In the genomic region with DNA sequence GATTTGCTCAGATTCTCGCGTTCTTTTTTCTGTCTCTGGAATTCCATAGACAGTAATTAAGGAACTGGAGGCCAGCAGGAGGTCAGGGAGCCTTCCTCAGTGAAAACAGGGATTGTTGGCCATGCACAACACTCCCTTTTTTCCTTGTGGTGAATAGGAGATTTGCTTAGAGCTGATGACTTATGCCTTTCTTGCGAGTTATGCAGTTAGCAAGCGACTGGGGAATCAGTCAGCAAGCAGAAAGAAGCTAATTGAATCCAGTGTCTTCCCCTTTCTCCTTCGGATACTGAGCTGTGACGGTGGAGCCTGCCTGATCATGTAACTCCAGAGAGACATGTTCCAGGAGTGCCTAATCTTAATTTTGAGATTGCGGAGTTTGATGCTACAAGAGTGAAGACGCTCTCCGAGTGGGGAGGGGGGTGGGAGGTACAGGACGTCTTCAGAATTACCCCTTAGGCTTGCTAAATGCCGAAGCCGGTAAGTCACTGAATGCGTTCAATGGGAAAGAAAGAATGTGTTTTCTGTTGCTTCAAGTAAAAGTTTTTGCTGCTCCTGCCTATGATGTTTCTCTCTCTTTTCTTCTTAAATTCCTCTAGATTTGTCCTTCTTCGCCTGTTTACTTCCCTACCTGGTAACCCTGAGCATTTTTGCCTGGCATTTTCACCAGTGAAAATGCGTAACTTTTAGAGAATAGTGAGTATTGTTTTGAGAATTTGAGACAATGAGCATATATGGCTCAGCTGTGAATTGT, we compare ENCODE assay signal across 9 cellular contexts.
A peak's percentile ranks its signal among the peaks of the same experiment; 100 is the strongest.
DNase-seq lines count a peak whose midpoint lies in the region; ATAC-seq and TF ChIP-seq lines count a peak whose summit lies in the region.
"Had no signal": no experiment of that assay in that cellular context is flagged by ENCODE, and none has a peak within 500 bp of the region (broad histone marks: within the 10 kb centered on the region; RNA-seq: fewer than 3 reads in every experiment).

No MANE protein-coding gene starts in this region.

- TF ChIP-seq POLR2A in tibial nerve (IDR thresholded peaks at IDR 0.05) = peak; percentile 23 to 46

- H3K14ac ChIP-seq in mesenchymal stem cell (ENCODE audit: low read length in 2 of 2) = peak overlapping the region in 1 of 2 experiments; percentile 32

- H3K4me3 Mint-ChIP-seq in endodermal cell = no peak overlapping the region

- peak overlapping the region; percentile 88 for H2BK120ac ChIP-seq in mesenchymal stem cell (ENCODE audit: low read depth, low read length)

- H4K8ac ChIP-seq in mesenchymal stem cell (ENCODE audit: low read length) = peak overlapping the region; percentile 83

- peak overlapping the region in 1 of 2 experiments; percentile 71 for H3K4ac ChIP-seq in mesenchymal stem cell (ENCODE audit: low read depth in 1 of 2, low read length in 2 of 2)

- H3K27me3 ChIP-seq in SJCRH30 = no peaks in the 10 kb centered on the region
- no peaks in the 10 kb centered on the region for H3K27me3 ChIP-seq in endodermal cell (ENCODE audit: control insufficient read depth, insufficient read depth, low read length, poor library complexity, severe bottlenecking)
- no peaks in the 10 kb centered on the region for H3K27me3 ChIP-seq in mesenchymal stem cell (ENCODE audit: control insufficient read depth in 1 of 2, insufficient read depth in 1 of 2, low read length in 2 of 2)
- H3K27me3 ChIP-seq in tibial nerve = no peaks in the 10 kb centered on the region

- H3K4me1 Mint-ChIP-seq in endodermal cell = peaks cover 28% of the 10 kb centered on the region

- H3K9me3 ChIP-seq in SJCRH30 (replicated peaks) = no peaks in the 10 kb centered on the region
- no peaks in the 10 kb centered on the region for H3K9me3 ChIP-seq in endodermal cell (ENCODE audit: control insufficient read depth, low read length)
- H3K9me3 ChIP-seq in mesenchymal stem cell (ENCODE audit: control insufficient read depth, low read length) = no peaks in the 10 kb centered on the region
- no peaks in the 10 kb centered on the region for H3K9me3 ChIP-seq in tibial nerve

- H3K4me3 ChIP-seq in SJCRH30 (peak overlapping the region; percentile 79), endodermal cell (ENCODE audit: low read length) (no peak overlapping the region), mesenchymal stem cell (ENCODE audit: insufficient read depth in 1 of 2, low read depth in 1 of 2, low read length in 2 of 2) (peak overlapping the region in 1 of 2 experiments; percentile 94), tibial nerve (peak overlapping the region; percentile 40 to 61 (median 50))

- WGBS in endodermal cell (ENCODE audit: insufficient coverage in 1 of 2, insufficient read length in 1 of 2), 2 experiments = 46 to 53% methylated on average over 12 to 15 of the region's 15 CpGs
- WGBS in mesenchymal stem cell = 33% methylated on average over 12 of the region's 15 CpGs
- WGBS in tibial nerve, 2 donors = 6 to 16% methylated on average over 15 of the region's 15 CpGs

- H3K4me2 ChIP-seq in mesenchymal stem cell (ENCODE audit: low read length, poor library complexity, severe bottlenecking) = peak overlapping the region; percentile 81

- H3K36me3 ChIP-seq in SJCRH30 (peaks cover 4% of the 10 kb centered on the region; the same call in 1 of the 2 replicates), endodermal cell (ENCODE audit: control insufficient read depth, insufficient read depth, low read length) (no peaks in the 10 kb centered on the region), mesenchymal stem cell (ENCODE audit: control insufficient read depth in 1 of 2, insufficient read depth in 2 of 2, low read depth in 1 of 2, low read length in 2 of 2) (peaks cover 0 to 24% of the 10 kb centered on the region in 2 experiments), tibial nerve (no peaks in the 10 kb centered on the region)

- peak overlapping the region; percentile 54 to 56 for H2BK12ac ChIP-seq in mesenchymal stem cell (ENCODE audit: low read length in 2 of 2)

- TF ChIP-seq CTCF in endodermal cell (conservative IDR thresholded peaks at IDR 0.05) (no peak), tibial nerve (IDR thresholded peaks at IDR 0.05) (peak in 2 of 5 experiments; percentile 21 to 38)

- no peak overlapping the region for H3K27ac Mint-ChIP-seq in endodermal cell
- no peak overlapping the region for H3K27ac Mint-ChIP-seq in activated naive CD4-positive, alpha-beta T cell treated with anti-CD3 and anti-CD28 coated beads, Interleukin-2, amount 50 U/mL, for 72 hours

- no peak overlapping the region for H2AFZ ChIP-seq in mesenchymal stem cell (ENCODE audit: low read depth, low read length)

- no peak overlapping the region for H2BK5ac ChIP-seq in mesenchymal stem cell (ENCODE audit: low read depth, low read length, poor library complexity, severe bottlenecking)

- H3K23ac ChIP-seq in mesenchymal stem cell (ENCODE audit: low read length in 2 of 2) = no peak overlapping the region

- H3K9me3 Mint-ChIP-seq in endodermal cell = no peaks in the 10 kb centered on the region
- H3K9me3 Mint-ChIP-seq in activated naive CD4-positive, alpha-beta T cell treated with anti-CD3 and anti-CD28 coated beads, Interleukin-2, amount 50 U/mL, for 72 hours = no peaks in the 10 kb centered on the region

- DNase-seq in SJCRH30 (peak; percentile 48 to 75), endodermal cell (no peak), mesenchymal stem cell (peak; percentile 89), tibial nerve (ENCODE audit: low spot score in 2 of 2) (no peak), OCI-M2 (lab: John Stamatoyannopoulos, UW; ENCODE audit: unreplicated experiment) (no peak), MV-4-11 (lab: John Stamatoyannopoulos, UW) (no peak)
- no peak for DNase-seq in activated naive CD4-positive, alpha-beta T cell treated with anti-CD3 and anti-CD28 coated beads, Interleukin-2, amount 50 U/mL, for 72 hours (ENCODE audit: low spot score in 2 of 2)
- DNase-seq: activated CD4-positive, alpha-beta T cell treated with anti-CD3 and anti-CD28 coated beads for 4 hours had no signal

- H2AK5ac ChIP-seq in mesenchymal stem cell (ENCODE audit: low read length, severe bottlenecking) = no peak overlapping the region

- peaks cover 1% of the 10 kb centered on the region for H3K36me3 Mint-ChIP-seq in endodermal cell (ENCODE audit: low read depth)
- H3K36me3 Mint-ChIP-seq in activated naive CD4-positive, alpha-beta T cell treated with anti-CD3 and anti-CD28 coated beads, Interleukin-2, amount 50 U/mL, for 72 hours = no peaks in the 10 kb centered on the region

- H4K91ac ChIP-seq in mesenchymal stem cell (ENCODE audit: low read length) = no peak overlapping the region

- H3K18ac ChIP-seq in mesenchymal stem cell (ENCODE audit: low read depth in 1 of 2, low read length in 2 of 2) = peak overlapping the region; percentile 29 to 34

- H3K27ac ChIP-seq in SJCRH30 = peak overlapping the region; percentile 91
- peak overlapping the region; percentile 88 for H3K27ac ChIP-seq in endodermal cell (ENCODE audit: low read depth, low read length)
- peak overlapping the region; percentile 93 for H3K27ac ChIP-seq in mesenchymal stem cell (ENCODE audit: low read length, poor library complexity, severe bottlenecking)
- H3K27ac ChIP-seq in tibial nerve = peak overlapping the region; percentile 82 to 93 (median 91)

- H3K27me3 Mint-ChIP-seq in endodermal cell (ENCODE audit: insufficient read depth) = no peaks in the 10 kb centered on the region

- H3K4me1 ChIP-seq in SJCRH30 (peaks cover 6% of the 10 kb centered on the region; the same call in 1 of the 2 replicates), endodermal cell (ENCODE audit: control insufficient read depth, insufficient read depth, low read length) (peaks cover 3% of the 10 kb centered on the region), mesenchymal stem cell (ENCODE audit: control insufficient read depth, insufficient read depth, low read depth, low read length) (peaks cover 7% of the 10 kb centered on the region), tibial nerve (peaks cover 0 to 44% (median 7%) of the 10 kb centered on the region in 4 donors)

- H3K79me1 ChIP-seq in mesenchymal stem cell (replicated peaks; ENCODE audit: low read length, poor library complexity, severe bottlenecking) = peaks cover 19% of the 10 kb centered on the region

- no peak overlapping the region for H2BK15ac ChIP-seq in mesenchymal stem cell (ENCODE audit: low read depth, poor library complexity, severe bottlenecking)

- peak in 1 of 2 donors; percentile 73 for TF ChIP-seq EP300 in tibial nerve (IDR thresholded peaks at IDR 0.05)

- ATAC-seq in activated naive CD4-positive, alpha-beta T cell treated with anti-CD3 and anti-CD28 coated beads, Interleukin-2, amount 50 U/mL, for 72 hours = no peak
- no peak for ATAC-seq in HG02852 (IDR thresholded peaks at IDR 0.05; ENCODE audit: unreplicated experiment)

- H3K9ac ChIP-seq in endodermal cell (ENCODE audit: extremely low read depth, low read length, poor library complexity, severe bottlenecking) = no peak overlapping the region
- H3K9ac ChIP-seq in mesenchymal stem cell (ENCODE audit: low read length) = peak overlapping the region; percentile 98

Comparison
In these comparisons a context has a peak if more than half of its experiments do, and no peak if none do; other contexts are left out.
1. DNase-seq: peak in SJCRH30 (2 of 2) and mesenchymal stem cell (single experiment); none in endodermal cell (single experiment), tibial nerve (0 of 2), activated naive CD4-positive, alpha-beta T cell treated with anti-CD3 and anti-CD28 coated beads, Interleukin-2, amount 50 U/mL, for 72 hours (0 of 2), OCI-M2 (single experiment) and MV-4-11 (single experiment).
2. Peak in every context shown above with its lines, with median percentiles within 50 percentile points of each other: H3K27ac ChIP-seq.